10 cellular contexts compared by ENCODE assay signal in genomic region chr13:96993660-96994029, GRCh38. TPM values are rescaled to one million over a fixed set of nuclear protein-coding genes. Genes with fewer than 3 reads are reported as not detected.
DNase-seq lines count a peak whose midpoint lies in the region; ATAC-seq and TF ChIP-seq lines count a peak whose summit lies in the region.
"Had no signal": no experiment of that assay in that cellular context is flagged by ENCODE, and none has a peak within 500 bp of the region (broad histone marks: within the 10 kb centered on the region; RNA-seq: fewer than 3 reads in every experiment).

No MANE protein-coding gene starts in this region.

- CTCF ChIA-PET in activated CD4-positive, alpha-beta memory T cell treated with anti-CD3 and anti-CD28 coated beads for 36 hours (lab: Charles Lee) = interaction anchor here (0.7 kb wide), 1 partner anchor 24 kb away, joined by 3 read pairs; no protein-coding TSS in a partner anchor

- DNase-seq in BE2C = no peak
- DNase-seq in ascending aorta (ENCODE audit: low spot score in 2 of 2) = no peak
- peak; percentile 10 for DNase-seq in hepatocyte (ENCODE audit: low spot score)
- DNase-seq in progenitor cell of endocrine pancreas (ENCODE audit: low spot score, unreplicated experiment) = no peak
- no peak for DNase-seq in cerebellar nuclear complex (lab: John Stamatoyannopoulos, UW)
- no peak for DNase-seq in activated CD4-positive, alpha-beta memory T cell treated with anti-CD3 and anti-CD28 coated beads for 36 hours
- DNase-seq: activated CD4-positive, alpha-beta T cell treated with anti-CD3 and anti-CD28 coated beads, Interleukin-2, amount 10 ng/mL, durations not matched to agents 24 days and 14 days; MG63 had no signal

- intact Hi-C loops in ascending aorta (cut with DNase I) = no loop called here
- intact Hi-C loops in activated CD4-positive, alpha-beta memory T cell treated with anti-CD3 and anti-CD28 coated beads for 36 hours (cut with micrococcal nuclease) = no loop called here

- no peaks in the 10 kb centered on the region for H3K79me2 ChIP-seq in hepatocyte

- no peaks in the 10 kb centered on the region for H3K36me3 Mint-ChIP-seq in progenitor cell of endocrine pancreas (ENCODE audit: insufficient read depth)
- no peaks in the 10 kb centered on the region for H3K36me3 Mint-ChIP-seq in activated CD4-positive, alpha-beta memory T cell treated with anti-CD3 and anti-CD28 coated beads for 36 hours

- H3K9me2 ChIP-seq in hepatocyte (replicated peaks; ENCODE audit: insufficient read depth) = no peaks in the 10 kb centered on the region

- H3K4me2 ChIP-seq in hepatocyte = peak overlapping the region; percentile 96

- no peak overlapping the region for H3K27ac Mint-ChIP-seq in progenitor cell of endocrine pancreas
- no peak overlapping the region for H3K27ac Mint-ChIP-seq in activated CD4-positive, alpha-beta memory T cell treated with anti-CD3 and anti-CD28 coated beads for 36 hours
- H3K27ac Mint-ChIP-seq: activated CD4-positive, alpha-beta T cell treated with anti-CD3 and anti-CD28 coated beads, Interleukin-2, amount 10 ng/mL, durations not matched to agents 24 days and 14 days had no signal

- no peak for ATAC-seq in GM18907 (IDR thresholded peaks at IDR 0.05; ENCODE audit: unreplicated experiment)
- ATAC-seq in esophagus mucosa = no peak

- H3K4me3 ChIP-seq in BE2C (ENCODE audit: low read depth, low read length) (peak overlapping the region; percentile 64), ascending aorta (peak overlapping the region; percentile 54 to 58), hepatocyte (peak overlapping the region; percentile 53)

- H3K27me3 ChIP-seq in BE2C = peaks cover 7% of the 10 kb centered on the region; the same call in 1 of the 2 replicates
- no peaks in the 10 kb centered on the region for H3K27me3 ChIP-seq in ascending aorta
- peaks cover 57% of the 10 kb centered on the region for H3K27me3 ChIP-seq in hepatocyte

- H3K9me3 Mint-ChIP-seq in progenitor cell of endocrine pancreas (ENCODE audit: low read depth) = peaks cover 3% of the 10 kb centered on the region
- no peaks in the 10 kb centered on the region for H3K9me3 Mint-ChIP-seq in activated CD4-positive, alpha-beta memory T cell treated with anti-CD3 and anti-CD28 coated beads for 36 hours

- peaks cover 64% of the 10 kb centered on the region for H3K27me3 Mint-ChIP-seq in progenitor cell of endocrine pancreas
- H3K27me3 Mint-ChIP-seq in activated CD4-positive, alpha-beta memory T cell treated with anti-CD3 and anti-CD28 coated beads for 36 hours = peaks cover 37% of the 10 kb centered on the region

- POLR2A ChIA-PET in activated CD4-positive, alpha-beta memory T cell treated with anti-CD3 and anti-CD28 coated beads for 36 hours (lab: Charles Lee) = no interaction called here

- TF ChIP-seq CTCF in BE2C (IDR thresholded peaks at IDR 0.05; ENCODE audit: low read depth, low read length) (no peak), ascending aorta (IDR thresholded peaks at IDR 0.05) (no peak), hepatocyte (IDR thresholded peaks at IDR 0.05; ENCODE audit: poor library complexity) (no peak), progenitor cell of endocrine pancreas (IDR thresholded peaks at IDR 0.05; ENCODE audit: unreplicated experiment) (no peak)

- H3K4me1 ChIP-seq in BE2C (0 out of 2 replicates have a peak, but pooled peaks cover 5% of the 10 kb centered on the region), ascending aorta (peaks cover 3 to 4% of the 10 kb centered on the region in 2 donors), hepatocyte (ENCODE audit: insufficient read depth) (peaks cover 4% of the 10 kb centered on the region)

- peaks cover 11% of the 10 kb centered on the region for H3K4me1 Mint-ChIP-seq in progenitor cell of endocrine pancreas (ENCODE audit: low read depth)
- H3K4me1 Mint-ChIP-seq in activated CD4-positive, alpha-beta memory T cell treated with anti-CD3 and anti-CD28 coated beads for 36 hours (ENCODE audit: low read depth) = peaks cover 5% of the 10 kb centered on the region
- H3K4me1 Mint-ChIP-seq: activated CD4-positive, alpha-beta T cell treated with anti-CD3 and anti-CD28 coated beads, Interleukin-2, amount 10 ng/mL, durations not matched to agents 24 days and 14 days had no signal

- H3K9me3 ChIP-seq in BE2C (no peaks in the 10 kb centered on the region), ascending aorta (no peaks in the 10 kb centered on the region), hepatocyte (ENCODE audit: low read depth) (no peaks in the 10 kb centered on the region)
- H3K9me3 ChIP-seq: MG63 had no signal

- peak overlapping the region; percentile 60 for H2AFZ ChIP-seq in hepatocyte

- 28% methylated on average over 7 of the region's 7 CpGs for WGBS in hepatocyte (ENCODE audit: low lambda C conversion rate, missing lambda C conversion rate)

- H3K27ac ChIP-seq in ascending aorta (no peak overlapping the region), hepatocyte (no peak overlapping the region)

- H3K4me3 Mint-ChIP-seq in progenitor cell of endocrine pancreas (ENCODE audit: low read depth) = peak overlapping the region; percentile 67
- H3K4me3 Mint-ChIP-seq in activated CD4-positive, alpha-beta memory T cell treated with anti-CD3 and anti-CD28 coated beads for 36 hours = no peak overlapping the region
- H3K4me3 Mint-ChIP-seq: activated CD4-positive, alpha-beta T cell treated with anti-CD3 and anti-CD28 coated beads, Interleukin-2, amount 10 ng/mL, durations not matched to agents 24 days and 14 days had no signal

- no peaks in the 10 kb centered on the region for H3K36me3 ChIP-seq in BE2C
- no peaks in the 10 kb centered on the region for H3K36me3 ChIP-seq in ascending aorta
- no peaks in the 10 kb centered on the region for H3K36me3 ChIP-seq in hepatocyte (replicated peaks; ENCODE audit: insufficient read depth, low read depth)
- H3K36me3 ChIP-seq: MG63 had no signal

- no peaks in the 10 kb centered on the region for H4K20me1 ChIP-seq in hepatocyte (ENCODE audit: insufficient read depth, poor library complexity, severe bottlenecking)

RNA-seq across cellular contexts. Expression of gene OXGR1, which starts 0.6 kb away (rescaled TPM):
- not detected for polyA plus RNA-seq in BE2C (2012; ENCODE audit: insufficient read depth, insufficient read length, low read depth)
- total RNA-seq in ascending aorta (not detected), hepatocyte (0.63 and 0.88 TPM in 2 replicates), progenitor cell of endocrine pancreas (0.16 TPM in 1 of 2 replicates, not detected in the other), esophagus mucosa (0.36 TPM)
- polyA plus RNA-seq in hepatocyte = 0.60 TPM in 1 of 2 replicates, not detected in the other
- not detected for total RNA-seq in activated CD4-positive, alpha-beta memory T cell treated with anti-CD3 and anti-CD28 coated beads for 36 hours
- total RNA-seq: activated CD4-positive, alpha-beta T cell treated with anti-CD3 and anti-CD28 coated beads, Interleukin-2, amount 10 ng/mL, durations not matched to agents 24 days and 14 days had no signal
